ENCODE assay signal across 1 cellular context in genomic region chr6:149608381-149608982, GRCh38.
TF ChIP-seq lines count a peak whose summit lies in the region.

No MANE protein-coding gene starts in this region.

TF ChIP-seq in K562, 482 proteins besides CTCF, POLR2A, EP300 and RAD21:
- TF ChIP-seq ASH1L (IDR thresholded peaks at IDR 0.05; ENCODE audit: borderline replicate concordance, low read depth, partially characterized antibody) (no peak), SMARCC2 (IDR thresholded peaks at IDR 0.05; ENCODE audit: low read depth) (no peak), HDAC2 (IDR thresholded peaks at IDR 0.05) (no peak), ZBTB17 (CRISPR knock-in tag; IDR thresholded peaks at IDR 0.05) (no peak), TCF7 (IDR thresholded peaks at IDR 0.05; ENCODE audit: borderline replicate concordance) (no peak), DPF2 (IDR thresholded peaks at IDR 0.05) (no peak), E2F4 (CRISPR knock-in tag; IDR thresholded peaks at IDR 0.05; ENCODE audit: low read depth) (no peak), ZNF766 (CRISPR knock-in tag; conservative IDR thresholded peaks at IDR 0.05) (no peak), ZNF280B (CRISPR knock-in tag; IDR thresholded peaks at IDR 0.05) (no peak), ESRRA (IDR thresholded peaks at IDR 0.05; ENCODE audit: borderline replicate concordance, low read depth) (no peak), SMARCA5 (IDR thresholded peaks at IDR 0.05) (no peak), RBM39 (optimal IDR thresholded peaks at IDR 0.05; ENCODE audit: low read depth, low read length) (no peak), SP1 (CRISPR knock-in tag; IDR thresholded peaks at IDR 0.05) (no peak), MGA (IDR thresholded peaks at IDR 0.05) (no peak), IRF2 (CRISPR knock-in tag; IDR thresholded peaks at IDR 0.05) (no peak), SAFB (IDR thresholded peaks at IDR 0.05; ENCODE audit: borderline replicate concordance, low read depth, low read length) (no peak), NFIC (IDR thresholded peaks at IDR 0.05) (no peak), ETS1 (conservative IDR thresholded peaks at IDR 0.05; ENCODE audit: control insufficient read depth, low read depth, low read length) (no peak), NFXL1 (CRISPR knock-in tag; IDR thresholded peaks at IDR 0.05) (no peak)
